Comparison of ENCODE assay signal across 18 cellular contexts in genomic region chr3:177039875-177040274, GRCh38.
A peak's percentile ranks its signal among the peaks of the same experiment; 100 is the strongest.
DNase-seq lines count a peak whose midpoint lies in the region; ATAC-seq and TF ChIP-seq lines count a peak whose summit lies in the region.
"Had no signal": no experiment of that assay in that cellular context is flagged by ENCODE, and none has a peak within 500 bp of the region (broad histone marks: within the 10 kb centered on the region; RNA-seq: fewer than 3 reads in every experiment).

No MANE protein-coding gene starts in this region.

- WGBS in endodermal cell (ENCODE audit: insufficient coverage in 1 of 2, insufficient read length in 1 of 2), 2 experiments, result 87 to 92% methylated on average over 1 to 3 of the region's 3 CpGs
- 95% methylated on average over 3 of the region's 3 CpGs for WGBS in smooth muscle cell (ENCODE audit: low lambda C conversion rate)

- peaks cover 0 to 2% of the 10 kb centered on the region in 2 donors for H3K9me3 Mint-ChIP-seq in activated T-cell treated with anti-CD3 and anti-CD28 coated beads, Interleukin-2, amount 50 U/mL, for 72 hours
- H3K9me3 Mint-ChIP-seq in activated T-cell treated with anti-CD3 and anti-CD28 coated beads, Interleukin-2, amount 50 U/mL, for 4 hours, result no peaks in the 10 kb centered on the region
- no peaks in the 10 kb centered on the region for H3K9me3 Mint-ChIP-seq in endodermal cell

- TF ChIP-seq CTCF in endodermal cell (conservative IDR thresholded peaks at IDR 0.05), result no peak
- no peak for TF ChIP-seq CTCF in smooth muscle cell (IDR thresholded peaks at IDR 0.05; ENCODE audit: borderline replicate concordance, insufficient read depth, poor library complexity, severe bottlenecking)

- H3K36me3 Mint-ChIP-seq in activated T-cell treated with anti-CD3 and anti-CD28 coated beads, Interleukin-2, amount 50 U/mL, for 72 hours (ENCODE audit: insufficient read depth in 2 of 2), result peaks cover 9 to 57% of the 10 kb centered on the region in 2 donors
- peaks cover 71% of the 10 kb centered on the region for H3K36me3 Mint-ChIP-seq in activated T-cell treated with anti-CD3 and anti-CD28 coated beads, Interleukin-2, amount 50 U/mL, for 4 hours (ENCODE audit: insufficient read depth)
- H3K36me3 Mint-ChIP-seq in endodermal cell (ENCODE audit: low read depth), result peaks cover 77% of the 10 kb centered on the region

- H3K4me3 ChIP-seq in endodermal cell (ENCODE audit: low read length) (no peak overlapping the region), smooth muscle cell (no peak overlapping the region)
- H3K4me3 ChIP-seq: colonic mucosa had no signal

- peaks cover 42% of the 10 kb centered on the region for H3K4me1 Mint-ChIP-seq in activated T-cell treated with anti-CD3 and anti-CD28 coated beads, Interleukin-2, amount 50 U/mL, for 72 hours (ENCODE audit: low read depth)
- peaks cover 32% of the 10 kb centered on the region for H3K4me1 Mint-ChIP-seq in activated T-cell treated with anti-CD3 and anti-CD28 coated beads, Interleukin-2, amount 50 U/mL, for 4 hours (ENCODE audit: low read depth)
- H3K4me1 Mint-ChIP-seq in endodermal cell, result peaks cover 13% of the 10 kb centered on the region

- H3K9me3 ChIP-seq in endodermal cell (ENCODE audit: control insufficient read depth, low read length), result no peaks in the 10 kb centered on the region
- H3K9me3 ChIP-seq in smooth muscle cell (replicated peaks; ENCODE audit: low read depth), result no peaks in the 10 kb centered on the region
- H3K9me3 ChIP-seq: colonic mucosa had no signal

- H3K27ac Mint-ChIP-seq in activated T-cell treated with anti-CD3 and anti-CD28 coated beads, Interleukin-2, amount 50 U/mL, for 72 hours, result peak overlapping the region; percentile 71
- peak overlapping the region; percentile 54 for H3K27ac Mint-ChIP-seq in endodermal cell

- ATAC-seq in activated T-cell treated with anti-CD3 and anti-CD28 coated beads, Interleukin-2, amount 50 U/mL, for 72 hours (replicated peaks in 1 of 2), result no peak
- ATAC-seq in activated T-cell treated with anti-CD3 and anti-CD28 coated beads, Interleukin-2, amount 50 U/mL, for 4 hours, result no peak
- no peak for ATAC-seq in GM21576 (IDR thresholded peaks at IDR 0.05; ENCODE audit: unreplicated experiment)

- H3K79me2 ChIP-seq in smooth muscle cell (ENCODE audit: low read depth), result peaks cover 13% of the 10 kb centered on the region

- no peak overlapping the region for H3K27ac ChIP-seq in endodermal cell (ENCODE audit: low read depth, low read length)
- H3K27ac ChIP-seq in smooth muscle cell (ENCODE audit: low read depth), result peak overlapping the region; percentile 55
- H3K27ac ChIP-seq: colonic mucosa had no signal

- H3K4me1 ChIP-seq in endodermal cell (ENCODE audit: control insufficient read depth, insufficient read depth, low read length) (no peaks in the 10 kb centered on the region), smooth muscle cell (ENCODE audit: low read depth) (no peaks in the 10 kb centered on the region)
- H3K4me1 ChIP-seq: colonic mucosa had no signal

- H3K36me3 ChIP-seq in endodermal cell (ENCODE audit: control insufficient read depth, insufficient read depth, low read length), result peaks cover 97% of the 10 kb centered on the region
- peaks cover 20% of the 10 kb centered on the region for H3K36me3 ChIP-seq in smooth muscle cell (ENCODE audit: low read depth)
- H3K36me3 ChIP-seq: colonic mucosa had no signal

- H3K27me3 ChIP-seq in endodermal cell (ENCODE audit: control insufficient read depth, insufficient read depth, low read length, poor library complexity, severe bottlenecking) (no peaks in the 10 kb centered on the region), smooth muscle cell (ENCODE audit: low read depth) (no peaks in the 10 kb centered on the region)
- H3K27me3 ChIP-seq: colonic mucosa had no signal

- H3F3A ChIP-seq in smooth muscle cell (ENCODE audit: low read depth), result peaks cover 14% of the 10 kb centered on the region

- H3K27me3 Mint-ChIP-seq in activated T-cell treated with anti-CD3 and anti-CD28 coated beads, Interleukin-2, amount 50 U/mL, for 72 hours (ENCODE audit: low read depth), result no peaks in the 10 kb centered on the region
- no peaks in the 10 kb centered on the region for H3K27me3 Mint-ChIP-seq in activated T-cell treated with anti-CD3 and anti-CD28 coated beads, Interleukin-2, amount 50 U/mL, for 4 hours (ENCODE audit: low read depth)
- no peaks in the 10 kb centered on the region for H3K27me3 Mint-ChIP-seq in endodermal cell (ENCODE audit: insufficient read depth)

- no peak overlapping the region for H3K4me2 ChIP-seq in smooth muscle cell

- H3K9ac ChIP-seq in endodermal cell (ENCODE audit: extremely low read depth, low read length, poor library complexity, severe bottlenecking) (no peak overlapping the region), smooth muscle cell (ENCODE audit: low read depth) (no peak overlapping the region)

- peaks cover 22% of the 10 kb centered on the region for H4K20me1 ChIP-seq in smooth muscle cell (ENCODE audit: low read depth)

- H3K4me3 Mint-ChIP-seq in activated T-cell treated with anti-CD3 and anti-CD28 coated beads, Interleukin-2, amount 50 U/mL, for 72 hours, result no peak overlapping the region
- no peak overlapping the region for H3K4me3 Mint-ChIP-seq in activated T-cell treated with anti-CD3 and anti-CD28 coated beads, Interleukin-2, amount 50 U/mL, for 4 hours
- H3K4me3 Mint-ChIP-seq in endodermal cell, result no peak overlapping the region
- H3K4me3 Mint-ChIP-seq: CD14-positive monocyte had no signal

- no peak overlapping the region for H2AFZ ChIP-seq in smooth muscle cell (ENCODE audit: low read depth)

- DNase-seq in activated T-cell treated with anti-CD3 and anti-CD28 coated beads, Interleukin-2, amount 50 U/mL, for 72 hours, result no peak
- no peak for DNase-seq in activated T-cell treated with anti-CD3 and anti-CD28 coated beads, Interleukin-2, amount 50 U/mL, for 4 hours
- DNase-seq in M059J (ENCODE audit: low read depth) (peak; percentile 9), endodermal cell (no peak), smooth muscle cell (lab: John Stamatoyannopoulos, UW; ENCODE audit: unreplicated experiment) (no peak), GOT3 (lab: John Stamatoyannopoulos, UW) (no peak), AML-193 (lab: John Stamatoyannopoulos, UW) (no peak)
- DNase-seq: activated CD4-positive, CD25-positive, alpha-beta regulatory T cell; activated CD8-positive, alpha-beta memory T cell treated with anti-CD3 and anti-CD28 coated beads for 24 hours; activated effector memory CD4-positive, alpha-beta T cell treated with Interleukin-2 at 50 U/mL for 16 hours; aorta; colonic mucosa; DMS79; midbrain; NCI-H1417; stimulated activated CD4-positive, alpha-beta T cell treated with anti-CD3 and anti-CD28 coated beads, Interleukin-4, amount 100 ng/mL, for 24 hours had no signal
